28 cellular contexts compared by ENCODE assay signal in genomic region chr4:124484008-124484407, GRCh38.
"Had no signal": no experiment of that assay in that cellular context is flagged by ENCODE, and none has a peak within 500 bp of the region (broad histone marks: within the 10 kb centered on the region; RNA-seq: fewer than 3 reads in every experiment).

No MANE protein-coding gene starts in this region.

- FAIRE-seq: astrocyte, islet of Langerhans had no signal

- DNase-seq: activated CD4-positive, alpha-beta T cell treated with anti-CD3 and anti-CD28 coated beads for 1 hour; activated CD4-positive, alpha-beta T cell treated with anti-CD3 and anti-CD28 coated beads, Interleukin-2, amount 50 U/mL, for 1 hour; activated CD8-positive, alpha-beta T cell treated with anti-CD3 and anti-CD28 coated beads for 36 hours; activated gamma-delta T cell treated with Interleukin-2 at 50 U/mL for 16 hours; activated naive CD4-positive, alpha-beta T cell treated with anti-CD3 and anti-CD28 coated beads, Interleukin-2, amount 50 U/mL, for 16 hours; activated T-cell treated with anti-CD3 and anti-CD28 coated beads, Interleukin-2, amount 50 U/mL, for 4 hours; amniotic stem cell; central memory CD4-positive, alpha-beta T cell; esophagus squamous epithelium; foreskin melanocyte; left lung; lower lobe of right lung; mesenchymal stem cell; stimulated activated CD4-positive, alpha-beta T cell treated with anti-CD3 and anti-CD28 coated beads, Interleukin-12 subunit alpha, Interleukin-12 subunit beta, amount 100 ng/mL, for 4 hours; stimulated activated CD4-positive, alpha-beta T cell treated with anti-CD3 and anti-CD28 coated beads, Interleukin-4, amount 100 ng/mL, for 1 hour; stimulated activated naive CD8-positive, alpha-beta T cell treated with anti-CD3 and anti-CD28 coated beads, Interleukin-15, amount 100 ng/mL, for 72 hours; substantia nigra; T-helper 17 cell; T1000; upper lobe of left lung had no signal

- H3K4me3 ChIP-seq: esophagus squamous epithelium, left lung, lower lobe of right lung, skin epidermis, upper lobe of left lung, vagina had no signal

- H3K36me3 ChIP-seq: esophagus squamous epithelium, left lung, lower lobe of right lung, neutrophil, upper lobe of left lung, vagina had no signal

- H3K27me3 ChIP-seq: esophagus squamous epithelium, left lung, neutrophil, upper lobe of left lung, vagina had no signal

- H3K9me3 ChIP-seq: esophagus squamous epithelium, left lung, lower lobe of right lung, neutrophil, upper lobe of left lung, vagina had no signal

- H3K4me1 ChIP-seq: esophagus squamous epithelium, left lung, lower lobe of right lung, vagina had no signal

- ATAC-seq: activated CD8-positive, alpha-beta T cell treated with anti-CD3 and anti-CD28 coated beads for 36 hours; activated T-cell treated with anti-CD3 and anti-CD28 coated beads, Interleukin-2, amount 50 U/mL, for 4 hours; activated T-helper 17 cell treated with anti-CD3 and anti-CD28 coated beads, Interleukin-2, amount 50 U/mL, for 72 hours; left lung; sciatic nerve; stimulated activated naive CD8-positive, alpha-beta T cell treated with anti-CD3 and anti-CD28 coated beads, Interleukin-15, amount 100 ng/mL, for 72 hours; T-helper 17 cell had no signal

- H3K27ac ChIP-seq: epithelial cell of prostate, esophagus squamous epithelium, left lung, lower lobe of right lung, neutrophil, skin epidermis, upper lobe of left lung, vagina had no signal
